In genomic region chr1:245837741-245838140, GRCh38 we compare ENCODE assay signal across 17 cellular contexts.
DNase-seq lines count a peak whose midpoint lies in the region; TF ChIP-seq lines count a peak whose summit lies in the region.
"Had no signal": no experiment of that assay in that cellular context is flagged by ENCODE, and none has a peak within 500 bp of the region (broad histone marks: within the 10 kb centered on the region; RNA-seq: fewer than 3 reads in every experiment).

No MANE protein-coding gene starts in this region.

- no peaks in the 10 kb centered on the region for H3K36me3 Mint-ChIP-seq in progenitor cell of endocrine pancreas (ENCODE audit: insufficient read depth)
- peaks cover 9 to 24% (median 21%) of the 10 kb centered on the region in 3 donors for H3K36me3 Mint-ChIP-seq in immature natural killer cell

- no peaks in the 10 kb centered on the region for H3K9me3 ChIP-seq in GM23248 (ENCODE audit: low read depth)
- no peaks in the 10 kb centered on the region for H3K9me3 ChIP-seq in osteoblast (ENCODE audit: low read depth, low read length)
- no peaks in the 10 kb centered on the region for H3K9me3 ChIP-seq in thyroid gland
- H3K9me3 ChIP-seq: BLaER1 treated with 17β-estradiol and CSF1 and Interleukin-3, amounts not matched to agents 10 nM and 100 nM; pancreas; spleen had no signal

- no peaks in the 10 kb centered on the region for H3K27me3 ChIP-seq in GM23248 (replicated peaks; ENCODE audit: insufficient read depth)
- H3K27me3 ChIP-seq in osteoblast (ENCODE audit: insufficient read depth, low read length) = no peaks in the 10 kb centered on the region
- no peaks in the 10 kb centered on the region for H3K27me3 ChIP-seq in thyroid gland
- H3K27me3 ChIP-seq: BLaER1 treated with 17β-estradiol and CSF1 and Interleukin-3, amounts not matched to agents 10 nM and 100 nM; brain microvascular endothelial cell; pancreas; spleen had no signal

- H3K4me1 ChIP-seq in GM23248 (ENCODE audit: insufficient read depth) = peaks cover 12% of the 10 kb centered on the region
- H3K4me1 ChIP-seq in osteoblast (ENCODE audit: insufficient read depth, low read length) = peaks cover 8% of the 10 kb centered on the region
- no peaks in the 10 kb centered on the region for H3K4me1 ChIP-seq in thyroid gland
- H3K4me1 ChIP-seq: pancreas had no signal

- in situ Hi-C loops in GM23248 (cut with MboI) = no loop called here

- H3K27ac ChIP-seq in GM23248 (peak overlapping the region; percentile 39), osteoblast (ENCODE audit: low read depth, low read length) (peak overlapping the region; percentile 60), thyroid gland (no peak overlapping the region)
- H3K27ac ChIP-seq: BLaER1 treated with 17β-estradiol and CSF1 and Interleukin-3, amounts not matched to agents 10 nM and 100 nM; brain microvascular endothelial cell; pancreas; spleen; WERI-Rb-1 had no signal

- H3K9me3 Mint-ChIP-seq in progenitor cell of endocrine pancreas (ENCODE audit: low read depth) (no peaks in the 10 kb centered on the region), immature natural killer cell (no peaks in the 10 kb centered on the region)

- H3K9ac ChIP-seq in GM23248 = no peak overlapping the region
- H3K9ac ChIP-seq: BLaER1 treated with 17β-estradiol and CSF1 and Interleukin-3, amounts not matched to agents 10 nM and 100 nM had no signal

- H3K79me2 ChIP-seq in GM23248 (ENCODE audit: insufficient read depth) (no peaks in the 10 kb centered on the region), osteoblast (ENCODE audit: insufficient read depth, low read length) (no peaks in the 10 kb centered on the region)

- H3K4me3 ChIP-seq in GM23248 (no peak overlapping the region), epithelial cell of esophagus (ENCODE audit: low read length) (no peak overlapping the region), osteoblast (ENCODE audit: insufficient read depth, low read length) (no peak overlapping the region), thyroid gland (replicated peaks in 1 of 3) (no peak overlapping the region)
- H3K4me3 ChIP-seq: BLaER1 treated with 17β-estradiol and CSF1 and Interleukin-3, amounts not matched to agents 10 nM and 100 nM; pancreas; spleen had no signal

- intact Hi-C loops in thyroid gland (cut with DNase I) = no loop called here

- 0 out of 2 replicates have a peak overlapping the region, but pooled peaks have one; percentile 31 for H2AFZ ChIP-seq in GM23248
- H2AFZ ChIP-seq in osteoblast (ENCODE audit: low read length) = no peak overlapping the region

- 57 to 58% methylated on average over 4 of the region's 4 CpGs for WGBS in GM23248 (ENCODE audit: low coverage in 1 of 2, low lambda C conversion rate in 2 of 2, missing lambda C conversion rate in 2 of 2), 2 experiments
- WGBS in thyroid gland, 2 donors = 66 to 75% methylated on average over 4 of the region's 4 CpGs

- no peaks in the 10 kb centered on the region for H3K9me2 ChIP-seq in GM23248 (ENCODE audit: insufficient read depth)

- no peaks in the 10 kb centered on the region for H3K27me3 Mint-ChIP-seq in progenitor cell of endocrine pancreas
- peaks cover 0 to 2% (median 2%) of the 10 kb centered on the region in 3 donors for H3K27me3 Mint-ChIP-seq in immature natural killer cell (ENCODE audit: low read depth in 3 of 3)

- peak overlapping the region; percentile 40 for H3K4me2 ChIP-seq in GM23248 (ENCODE audit: unreplicated experiment)
- peak overlapping the region; percentile 10 for H3K4me2 ChIP-seq in osteoblast (ENCODE audit: insufficient read depth, low read length)
- H3K4me2 ChIP-seq: BLaER1 treated with 17β-estradiol and CSF1 and Interleukin-3, amounts not matched to agents 10 nM and 100 nM had no signal

- H3F3A ChIP-seq in GM23248 (ENCODE audit: insufficient read depth) = no peaks in the 10 kb centered on the region

- TF ChIP-seq POLR2A in thyroid gland (IDR thresholded peaks at IDR 0.05) = no peak

- H3K4me3 Mint-ChIP-seq in progenitor cell of endocrine pancreas (ENCODE audit: low read depth) = no peak overlapping the region
- H3K4me3 Mint-ChIP-seq in immature natural killer cell = no peak overlapping the region

- H3K36me3 ChIP-seq in GM23248 (ENCODE audit: low read depth) = no peaks in the 10 kb centered on the region
- peaks cover 4% of the 10 kb centered on the region for H3K36me3 ChIP-seq in osteoblast (ENCODE audit: insufficient read depth, low read length)
- H3K36me3 ChIP-seq in thyroid gland = no peaks in the 10 kb centered on the region
- H3K36me3 ChIP-seq: brain microvascular endothelial cell, pancreas, WERI-Rb-1 had no signal

- H3K4me1 Mint-ChIP-seq in progenitor cell of endocrine pancreas (ENCODE audit: low read depth) = peaks cover 6% of the 10 kb centered on the region
- H3K4me1 Mint-ChIP-seq in immature natural killer cell = no peaks in the 10 kb centered on the region

- DNase-seq in GM23248 (peak; percentile 79), RKO (ENCODE audit: low spot score) (peak; percentile 14), epithelial cell of esophagus (ENCODE audit: low read depth) (peak; percentile 45), osteoblast (ENCODE audit: insufficient read length, low spot score, missing footprints) (peak; percentile 90), progenitor cell of endocrine pancreas (ENCODE audit: low spot score, unreplicated experiment) (no peak), immature natural killer cell (no peak), thyroid gland (no peak), DMS53 treated with DMSO at 0.1 percent for 48 hours (lab: John Stamatoyannopoulos, UW; ENCODE audit: unreplicated experiment) (no peak)
- DNase-seq: brain microvascular endothelial cell; effector memory CD4-positive, alpha-beta T cell; foreskin melanocyte; NCI-H1048; pancreas; spleen; stimulated activated naive CD4-positive, alpha-beta T cell treated with Interleukin-2 at 50 U/mL for 16 hours; WERI-Rb-1 had no signal

- TF ChIP-seq CTCF in epithelial cell of esophagus (IDR thresholded peaks at IDR 0.05; ENCODE audit: insufficient read depth, low read depth, low read length, missing control alignments) = no peak
- TF ChIP-seq CTCF in osteoblast (IDR thresholded peaks at IDR 0.05; ENCODE audit: extremely low read depth, low read depth, low read length) = no peak
- no peak for TF ChIP-seq CTCF in progenitor cell of endocrine pancreas (IDR thresholded peaks at IDR 0.05; ENCODE audit: unreplicated experiment)
- TF ChIP-seq CTCF in thyroid gland (IDR thresholded peaks at IDR 0.05) = no peak

- H3K27ac Mint-ChIP-seq in progenitor cell of endocrine pancreas = no peak overlapping the region
- H3K27ac Mint-ChIP-seq in immature natural killer cell = no peak overlapping the region

- H4K20me1 ChIP-seq in GM23248 (ENCODE audit: insufficient read depth) (no peaks in the 10 kb centered on the region), osteoblast (ENCODE audit: insufficient read depth, low read length) (no peaks in the 10 kb centered on the region)
- H4K20me1 ChIP-seq: BLaER1 treated with 17β-estradiol and CSF1 and Interleukin-3, amounts not matched to agents 10 nM and 100 nM had no signal

Comparison
In these comparisons a context has a peak if more than half of its experiments do, and no peak if none do; other contexts are left out.
1. DNase-seq: peak in GM23248 (single experiment), RKO (single experiment), epithelial cell of esophagus (single experiment) and osteoblast (single experiment); none in progenitor cell of endocrine pancreas (single experiment), immature natural killer cell (0 of 3), thyroid gland (0 of 2) and DMS53 treated with DMSO at 0.1 percent for 48 hours (single experiment).
2. H3K27ac ChIP-seq: peak in GM23248 (single experiment) and osteoblast (single experiment); none in thyroid gland (0 of 3).